28 cellular contexts compared by ENCODE assay signal in genomic region chr15:89640245-89640644, GRCh38. TPM values are rescaled to one million over a fixed set of nuclear protein-coding genes. Genes with fewer than 3 reads are reported as not detected.
DNase-seq lines count a peak whose midpoint lies in the region; ATAC-seq, FAIRE-seq and TF ChIP-seq lines count a peak whose summit lies in the region.
"Had no signal": no experiment of that assay in that cellular context is flagged by ENCODE, and none has a peak within 500 bp of the region (broad histone marks: within the 10 kb centered on the region; RNA-seq: fewer than 3 reads in every experiment).

No MANE protein-coding gene starts in this region.

- BruUV-seq in HepG2 (replicated peaks; lab: Mats Ljungman, UMichigan) = no TSS peak

- no peak overlapping the region for H3K4me2 ChIP-seq in HepG2 (ENCODE audit: low read depth, low read length)
- H3K4me2 ChIP-seq: BLaER1 had no signal

- H3K9ac ChIP-seq in HepG2 (ENCODE audit: insufficient read depth, low read depth, low read length) = no peak overlapping the region
- H3K9ac ChIP-seq: BLaER1 had no signal

- POLR2A ChIA-PET in HepG2 (lab: Yijun Ruan, JAX) = no interaction called here

- H3K36me3 ChIP-seq in HepG2 (replicated peaks in 1 of 2; ENCODE audit: control insufficient read depth in 1 of 2, insufficient read depth in 2 of 2, low read length in 2 of 2) = peaks cover 0 to 2% of the 10 kb centered on the region in 2 experiments; a peak in 1 of 5 replicates
- no peaks in the 10 kb centered on the region for H3K36me3 ChIP-seq in right lobe of liver

- DNase-seq in HepG2 (ENCODE audit: low spot score) = no peak
- no peak for DNase-seq in right lobe of liver
- DNase-seq in islet precursor cell = peak; percentile 17
- peak; percentile 14 for DNase-seq in ureter (ENCODE audit: low spot score)
- no peak for DNase-seq in NCI-H524 treated with DMSO at 0.1 percent for 48 hours (lab: John Stamatoyannopoulos, UW)
- DNase-seq in activated naive CD4-positive, alpha-beta T cell treated with anti-CD3 and anti-CD28 coated beads, Interleukin-2, amount 10 ng/mL, durations not matched to agents 7 days and 5 days = no peak
- DNase-seq: 8988T; ACHN; BE2C; C1 segment of cervical spinal cord; CD4-positive, alpha-beta memory T cell; CD4-positive, CD25-positive, alpha-beta regulatory T cell; CD8-positive, alpha-beta memory T cell; COR-L47; DMS 273 treated with DMSO at 0.1 percent for 48 hours; DMS153; DMS53; DMS79; DND-41; EL; GDM1 had no signal

- ATAC-seq in HepG2 (no peak), right lobe of liver (no peak)
- ATAC-seq: GM12878 had no signal

- no peaks in the 10 kb centered on the region for H4K20me1 ChIP-seq in HepG2 (ENCODE audit: insufficient read depth, low read length)
- H4K20me1 ChIP-seq: BLaER1 had no signal

- intact Hi-C loops in HepG2 (cut with micrococcal nuclease; ENCODE audit: unreplicated experiment) (no loop called here), right lobe of liver (cut with DNase I) (no loop called here)

- no peak for TF ChIP-seq RAD21 in HepG2 (CRISPR knock-in tag; IDR thresholded peaks at IDR 0.05)

- no peak for TF ChIP-seq EP300 in HepG2 (IDR thresholded peaks at IDR 0.05; ENCODE audit: low read depth in 2 of 2, low read length in 2 of 2)
- TF ChIP-seq EP300 in HepG2 (CRISPR knock-in tag; IDR thresholded peaks at IDR 0.05; ENCODE audit: borderline replicate concordance) = no peak

- H3K27ac ChIP-seq in HepG2 (ENCODE audit: extremely low read length, insufficient read depth, low read length) = no peak overlapping the region
- H3K27ac ChIP-seq in right lobe of liver = no peak overlapping the region
- H3K27ac ChIP-seq: BLaER1 had no signal

- H2AFZ ChIP-seq in HepG2 (ENCODE audit: low read length) = no peak overlapping the region

- in situ Hi-C loops in HepG2 (cut with HindIII; ENCODE audit: extremely low pct_ligation_motif_present, low pct_unique_long_range_greater_than_20kb) = no loop called here

- no peak for TF ChIP-seq POLR2A in HepG2 (IDR thresholded peaks at IDR 0.05; ENCODE audit: insufficient read depth in 1 of 2, low read depth in 2 of 2, low read length in 2 of 2)
- no peak for TF ChIP-seq POLR2A in right lobe of liver (IDR thresholded peaks at IDR 0.05)

- H3K9me3 ChIP-seq in HepG2 (ENCODE audit: low read length) (no peaks in the 10 kb centered on the region), right lobe of liver (no peaks in the 10 kb centered on the region)
- H3K9me3 ChIP-seq: BE2C, BLaER1 had no signal

- H3K27me3 Mint-ChIP-seq in activated naive CD4-positive, alpha-beta T cell treated with anti-CD3 and anti-CD28 coated beads, Interleukin-2, amount 10 ng/mL, durations not matched to agents 7 days and 5 days = no peaks in the 10 kb centered on the region
- H3K27me3 Mint-ChIP-seq: CD4-positive, alpha-beta memory T cell; CD4-positive, CD25-positive, alpha-beta regulatory T cell; CD8-positive, alpha-beta memory T cell had no signal

- H3K4me3 ChIP-seq in HepG2 (replicated peaks in 1 of 3; ENCODE audit: insufficient read depth in 1 of 3, low read depth in 2 of 3, low read length in 3 of 3) = no peak overlapping the region
- no peak overlapping the region for H3K4me3 ChIP-seq in right lobe of liver
- H3K4me3 ChIP-seq: BLaER1, GM12878 had no signal

- no peaks in the 10 kb centered on the region for H3K36me3 Mint-ChIP-seq in activated naive CD4-positive, alpha-beta T cell treated with anti-CD3 and anti-CD28 coated beads, Interleukin-2, amount 10 ng/mL, durations not matched to agents 7 days and 5 days
- H3K36me3 Mint-ChIP-seq: CD14-positive monocyte; CD4-positive, alpha-beta memory T cell; CD4-positive, CD25-positive, alpha-beta regulatory T cell; CD8-positive, alpha-beta memory T cell had no signal

- no peak for FAIRE-seq in HepG2 (lab: Jason Lieb, UNC)
- FAIRE-seq: A204.1, GM12878, GM12892, GM18507 had no signal

- H3K79me2 ChIP-seq in HepG2 (ENCODE audit: insufficient read depth, low read length) = no peaks in the 10 kb centered on the region

- peaks cover 5% of the 10 kb centered on the region for H3K9me3 Mint-ChIP-seq in activated naive CD4-positive, alpha-beta T cell treated with anti-CD3 and anti-CD28 coated beads, Interleukin-2, amount 10 ng/mL, durations not matched to agents 7 days and 5 days

- no peak overlapping the region for H3K4me3 Mint-ChIP-seq in activated naive CD4-positive, alpha-beta T cell treated with anti-CD3 and anti-CD28 coated beads, Interleukin-2, amount 10 ng/mL, durations not matched to agents 7 days and 5 days
- H3K4me3 Mint-ChIP-seq: CD14-positive monocyte; CD4-positive, alpha-beta memory T cell; CD4-positive, CD25-positive, alpha-beta regulatory T cell; CD8-positive, alpha-beta memory T cell had no signal

- no peak for TF ChIP-seq CTCF in HepG2 (CRISPR knock-in tag; IDR thresholded peaks at IDR 0.05)
- TF ChIP-seq CTCF in right lobe of liver (IDR thresholded peaks at IDR 0.05) = no peak

- 98% methylated on average over 5 of the region's 5 CpGs for WGBS in HepG2 (ENCODE audit: low lambda C conversion rate)
- WGBS in right lobe of liver (ENCODE audit: insufficient coverage, low coverage, low lambda C conversion rate, missing lambda C conversion rate) = 85% methylated on average over 4 of the region's 5 CpGs

- H3K4me1 Mint-ChIP-seq in activated naive CD4-positive, alpha-beta T cell treated with anti-CD3 and anti-CD28 coated beads, Interleukin-2, amount 10 ng/mL, durations not matched to agents 7 days and 5 days = no peaks in the 10 kb centered on the region
- H3K4me1 Mint-ChIP-seq: CD14-positive monocyte; CD4-positive, alpha-beta memory T cell; CD4-positive, CD25-positive, alpha-beta regulatory T cell; CD8-positive, alpha-beta memory T cell had no signal

- H3K4me1 ChIP-seq in HepG2 (ENCODE audit: insufficient read depth, low read length) = no peaks in the 10 kb centered on the region
- peaks cover 0 to 5% (median 0%) of the 10 kb centered on the region in 4 donors for H3K4me1 ChIP-seq in right lobe of liver
- H3K4me1 ChIP-seq: BE2C, BLaER1 had no signal

- no peaks in the 10 kb centered on the region for H3K27me3 ChIP-seq in HepG2 (ENCODE audit: control insufficient read depth in 1 of 2, insufficient read depth in 2 of 2, low read length in 2 of 2)
- no peaks in the 10 kb centered on the region for H3K27me3 ChIP-seq in right lobe of liver
- H3K27me3 ChIP-seq: BE2C, BLaER1 had no signal

- CTCF ChIA-PET in HepG2 (lab: Yijun Ruan, JAX; ENCODE audit: low intra/inter-chr PET ratio, low total read pairs) = no interaction called here
- CTCF ChIA-PET in activated naive CD4-positive, alpha-beta T cell treated with anti-CD3 and anti-CD28 coated beads, Interleukin-2, amount 10 ng/mL, durations not matched to agents 7 days and 5 days (lab: Charles Lee) = no interaction called here

- H3K27ac Mint-ChIP-seq in activated naive CD4-positive, alpha-beta T cell treated with anti-CD3 and anti-CD28 coated beads, Interleukin-2, amount 10 ng/mL, durations not matched to agents 7 days and 5 days = no peak overlapping the region
- H3K27ac Mint-ChIP-seq: CD4-positive, alpha-beta memory T cell; CD4-positive, CD25-positive, alpha-beta regulatory T cell; CD8-positive, alpha-beta memory T cell had no signal

RNA-seq across cellular contexts. Expression of gene KIF7, which starts 15.0 kb away (rescaled TPM):
- total RNA-seq in HepG2 (2016; rRNA removed; fragmentation: Illumina TruSeq; extraction: Trizol) = 4.4 and 6.2 TPM in 2 replicates
- total RNA-seq in HepG2 (2016; cell fraction: cytosol; rRNA removed; fragmentation: Illumina TruSeq; extraction: Trizol; ENCODE audit: low read depth) = 0.26 and 0.40 TPM in 2 replicates
- total RNA-seq in HepG2 (2016; cell fraction: insoluble cytoplasmic fraction; rRNA removed; fragmentation: Illumina TruSeq; extraction: Trizol) = 3.6 and 6.7 TPM in 2 replicates
- 0.65 and 0.86 TPM in 2 replicates for total RNA-seq in HepG2 (2016; cell fraction: membrane; rRNA removed; fragmentation: Illumina TruSeq; extraction: Trizol)
- total RNA-seq in HepG2 (2016; cell fraction: nucleus; rRNA removed; fragmentation: Illumina TruSeq; extraction: Trizol) = 4.7 and 7.0 TPM in 2 replicates
- polyA plus RNA-seq in HepG2 (2011; rRNA removed) = 1.5 and 2.2 TPM in 2 replicates
- 1.0 and 1.3 TPM in 2 replicates for polyA plus RNA-seq in HepG2 (2011; cell fraction: cytosol; rRNA removed)
- 7.0 and 11.6 TPM in 2 replicates for polyA plus RNA-seq in HepG2 (2011; cell fraction: nucleus; rRNA removed)
- polyA plus RNA-seq in HepG2 (2012) = 1.1 and 1.2 TPM in 2 replicates
- 0.14 and 0.16 TPM in 2 replicates for polyA plus RNA-seq in HepG2 (2016; cell fraction: cytosol; fragmentation: Illumina TruSeq; extraction: Trizol; ENCODE audit: low read depth)
- 3.4 and 4.0 TPM in 2 replicates for polyA plus RNA-seq in HepG2 (2016; cell fraction: insoluble cytoplasmic fraction; fragmentation: Illumina TruSeq; extraction: Trizol; ENCODE audit: low read depth)
- polyA plus RNA-seq in HepG2 (2016; cell fraction: membrane; fragmentation: Illumina TruSeq; extraction: Trizol; ENCODE audit: low read depth) = 0.29 and 0.38 TPM in 2 replicates
- polyA plus RNA-seq in HepG2 (2016; cell fraction: nucleus; fragmentation: Illumina TruSeq; extraction: Trizol; ENCODE audit: insufficient read depth, low read depth) = 12.8 and 16.5 TPM in 2 replicates
- 0.21 and 4.1 TPM in 2 replicates for polyA minus RNA-seq in HepG2 (2011; rRNA and poly(A)+ RNA removed; ENCODE audit: low replicate concordance)
- polyA minus RNA-seq in HepG2 (2011; cell fraction: cytosol; rRNA and poly(A)+ RNA removed) = 0.89 and 1.2 TPM in 2 replicates
- polyA minus RNA-seq in HepG2 (2011; cell fraction: nucleus; rRNA and poly(A)+ RNA removed) = 3.3 and 3.5 TPM in 2 replicates
- under 1 TPM; 0.34 to 0.92 (median 0.48) TPM for total RNA-seq in right lobe of liver
- 11.2 TPM for total RNA-seq in ureter
- total RNA-seq: CD4-positive, alpha-beta memory T cell had no signal
- polyA plus RNA-seq: CD14-positive monocyte; CD4-positive, alpha-beta memory T cell; CD4-positive, CD25-positive, alpha-beta regulatory T cell; CD8-positive, alpha-beta memory T cell had no signal

RNA-seq across cellular contexts. Expression of gene PLIN1, which starts 38.9 kb away (rescaled TPM):
- 0.73 and 1.2 TPM in 2 replicates for total RNA-seq in HepG2 (2016; rRNA removed; fragmentation: Illumina TruSeq; extraction: Trizol)
- 0.71 TPM in 2 replicates for total RNA-seq in HepG2 (2016; cell fraction: cytosol; rRNA removed; fragmentation: Illumina TruSeq; extraction: Trizol; ENCODE audit: low read depth)
- total RNA-seq in HepG2 (2016; cell fraction: insoluble cytoplasmic fraction; rRNA removed; fragmentation: Illumina TruSeq; extraction: Trizol) = 0.65 and 1.4 TPM in 2 replicates
- total RNA-seq in HepG2 (2016; cell fraction: membrane; rRNA removed; fragmentation: Illumina TruSeq; extraction: Trizol) = 0.34 and 0.76 TPM in 2 replicates
- 1.3 TPM in 2 replicates for total RNA-seq in HepG2 (2016; cell fraction: nucleus; rRNA removed; fragmentation: Illumina TruSeq; extraction: Trizol)
- 0.74 and 0.78 TPM in 2 replicates for polyA plus RNA-seq in HepG2 (2011; rRNA removed)
- 0.16 and 0.60 TPM in 2 replicates for polyA plus RNA-seq in HepG2 (2011; cell fraction: cytosol; rRNA removed)
- polyA plus RNA-seq in HepG2 (2011; cell fraction: nucleus; rRNA removed) = 1.6 and 2.1 TPM in 2 replicates
- 0.49 and 0.54 TPM in 2 replicates for polyA plus RNA-seq in HepG2 (2012)
- 1.5 and 1.7 TPM in 2 replicates for polyA plus RNA-seq in HepG2 (2016; cell fraction: cytosol; fragmentation: Illumina TruSeq; extraction: Trizol; ENCODE audit: low read depth)
- 0.97 and 1.0 TPM in 2 replicates for polyA plus RNA-seq in HepG2 (2016; cell fraction: insoluble cytoplasmic fraction; fragmentation: Illumina TruSeq; extraction: Trizol; ENCODE audit: low read depth)
- polyA plus RNA-seq in HepG2 (2016; cell fraction: membrane; fragmentation: Illumina TruSeq; extraction: Trizol; ENCODE audit: low read depth) = 0.22 and 0.55 TPM in 2 replicates
- polyA plus RNA-seq in HepG2 (2016; cell fraction: nucleus; fragmentation: Illumina TruSeq; extraction: Trizol; ENCODE audit: insufficient read depth, low read depth) = 3.1 and 3.5 TPM in 2 replicates
- 0.49 TPM in 1 of 2 replicates, not detected in the other for polyA minus RNA-seq in HepG2 (2011; rRNA and poly(A)+ RNA removed; ENCODE audit: low replicate concordance)
- not detected in 2 replicates for polyA minus RNA-seq in HepG2 (2011; cell fraction: cytosol; rRNA and poly(A)+ RNA removed)
- 0.87 and 1.4 TPM in 2 replicates for polyA minus RNA-seq in HepG2 (2011; cell fraction: nucleus; rRNA and poly(A)+ RNA removed)
- 10 to 100 TPM in 4 of 6 experiments, 1 to 10 TPM in 2; 2.5 to 28.8 (median 18.6) TPM for total RNA-seq in right lobe of liver
- total RNA-seq in ureter = 4.6 TPM
- total RNA-seq: CD4-positive, CD25-positive, alpha-beta regulatory T cell had no signal
- polyA plus RNA-seq: CD14-positive monocyte; CD4-positive, CD25-positive, alpha-beta regulatory T cell; CD8-positive, alpha-beta memory T cell had no signal

RNA-seq across cellular contexts. Expression of gene PEX11A, which starts 50.3 kb away (rescaled TPM):
- total RNA-seq in HepG2 (2016; rRNA removed; fragmentation: Illumina TruSeq; extraction: Trizol) (13.9 and 15.1 TPM in 2 replicates), right lobe of liver (10 to 100 TPM in 5 of 6 experiments, 1 to 10 TPM in 1; 6.9 to 30.9 (median 22.6) TPM), ureter (25.2 TPM)
- 4.7 and 7.4 TPM in 2 replicates for total RNA-seq in HepG2 (2016; cell fraction: cytosol; rRNA removed; fragmentation: Illumina TruSeq; extraction: Trizol; ENCODE audit: low read depth)
- total RNA-seq in HepG2 (2016; cell fraction: insoluble cytoplasmic fraction; rRNA removed; fragmentation: Illumina TruSeq; extraction: Trizol) = 13.4 and 17.5 TPM in 2 replicates
- 13.1 and 13.3 TPM in 2 replicates for total RNA-seq in HepG2 (2016; cell fraction: membrane; rRNA removed; fragmentation: Illumina TruSeq; extraction: Trizol)
- total RNA-seq in HepG2 (2016; cell fraction: nucleus; rRNA removed; fragmentation: Illumina TruSeq; extraction: Trizol) = 10.3 and 14.3 TPM in 2 replicates
- polyA plus RNA-seq in HepG2 (2011; rRNA removed) = 9.9 and 10.2 TPM in 2 replicates
- 6.7 and 8.8 TPM in 2 replicates for polyA plus RNA-seq in HepG2 (2011; cell fraction: cytosol; rRNA removed)
- 3.8 and 4.1 TPM in 2 replicates for polyA plus RNA-seq in HepG2 (2011; cell fraction: nucleus; rRNA removed)
- 7.1 and 12.4 TPM in 2 replicates for polyA plus RNA-seq in HepG2 (2012)
- polyA plus RNA-seq in HepG2 (2016; cell fraction: cytosol; fragmentation: Illumina TruSeq; extraction: Trizol; ENCODE audit: low read depth) = 4.6 and 5.2 TPM in 2 replicates
- polyA plus RNA-seq in HepG2 (2016; cell fraction: insoluble cytoplasmic fraction; fragmentation: Illumina TruSeq; extraction: Trizol; ENCODE audit: low read depth) = 11.8 and 13.2 TPM in 2 replicates
- 7.2 and 9.6 TPM in 2 replicates for polyA plus RNA-seq in HepG2 (2016; cell fraction: membrane; fragmentation: Illumina TruSeq; extraction: Trizol; ENCODE audit: low read depth)
- 20.5 and 22.2 TPM in 2 replicates for polyA plus RNA-seq in HepG2 (2016; cell fraction: nucleus; fragmentation: Illumina TruSeq; extraction: Trizol; ENCODE audit: insufficient read depth, low read depth)
- polyA minus RNA-seq in HepG2 (2011; rRNA and poly(A)+ RNA removed; ENCODE audit: low replicate concordance) = 11.1 and 11.3 TPM in 2 replicates
- polyA minus RNA-seq in HepG2 (2011; cell fraction: cytosol; rRNA and poly(A)+ RNA removed) = 6.5 and 7.1 TPM in 2 replicates
- 4.8 and 7.3 TPM in 2 replicates for polyA minus RNA-seq in HepG2 (2011; cell fraction: nucleus; rRNA and poly(A)+ RNA removed)

RNA-seq across cellular contexts. Expression of gene WDR93, which starts 50.4 kb away (rescaled TPM):
- total RNA-seq in HepG2 (2016; rRNA removed; fragmentation: Illumina TruSeq; extraction: Trizol) (not detected in 2 replicates), right lobe of liver (not detected), ureter (0.68 TPM)
- total RNA-seq in HepG2 (2016; cell fraction: cytosol; rRNA removed; fragmentation: Illumina TruSeq; extraction: Trizol; ENCODE audit: low read depth) = not detected in 2 replicates
- total RNA-seq in HepG2 (2016; cell fraction: insoluble cytoplasmic fraction; rRNA removed; fragmentation: Illumina TruSeq; extraction: Trizol) = 0.06 TPM in 1 of 2 replicates, not detected in the other
- not detected in 2 replicates for total RNA-seq in HepG2 (2016; cell fraction: membrane; rRNA removed; fragmentation: Illumina TruSeq; extraction: Trizol)
- total RNA-seq in HepG2 (2016; cell fraction: nucleus; rRNA removed; fragmentation: Illumina TruSeq; extraction: Trizol) = not detected in 2 replicates
- 0.07 and 0.08 TPM in 2 replicates for polyA plus RNA-seq in HepG2 (2011; rRNA removed)
- polyA plus RNA-seq in HepG2 (2011; cell fraction: cytosol; rRNA removed) = 0.03 and 0.05 TPM in 2 replicates
- not detected in 2 replicates for polyA plus RNA-seq in HepG2 (2011; cell fraction: nucleus; rRNA removed)
- not detected in 2 replicates for polyA plus RNA-seq in HepG2 (2012)
- not detected in 2 replicates for polyA plus RNA-seq in HepG2 (2016; cell fraction: cytosol; fragmentation: Illumina TruSeq; extraction: Trizol; ENCODE audit: low read depth)
- not detected in 2 replicates for polyA plus RNA-seq in HepG2 (2016; cell fraction: insoluble cytoplasmic fraction; fragmentation: Illumina TruSeq; extraction: Trizol; ENCODE audit: low read depth)
- not detected in 2 replicates for polyA plus RNA-seq in HepG2 (2016; cell fraction: membrane; fragmentation: Illumina TruSeq; extraction: Trizol; ENCODE audit: low read depth)
- not detected in 2 replicates for polyA plus RNA-seq in HepG2 (2016; cell fraction: nucleus; fragmentation: Illumina TruSeq; extraction: Trizol; ENCODE audit: insufficient read depth, low read depth)
- polyA minus RNA-seq in HepG2 (2011; rRNA and poly(A)+ RNA removed; ENCODE audit: low replicate concordance) = 0.14 TPM in 1 of 2 replicates, not detected in the other
- polyA minus RNA-seq in HepG2 (2011; cell fraction: cytosol; rRNA and poly(A)+ RNA removed) = not detected in 2 replicates
- polyA minus RNA-seq in HepG2 (2011; cell fraction: nucleus; rRNA and poly(A)+ RNA removed) = not detected in 2 replicates
- total RNA-seq: A673; CD4-positive, alpha-beta memory T cell; CD4-positive, CD25-positive, alpha-beta regulatory T cell; CD8-positive, alpha-beta memory T cell; GM12878 had no signal
- polyA plus RNA-seq: CD14-positive monocyte; CD4-positive, alpha-beta memory T cell; CD4-positive, CD25-positive, alpha-beta regulatory T cell; GM12878 had no signal

Comparison
In these comparisons a context has a peak if more than half of its experiments do, and no peak if none do; other contexts are left out.
1. DNase-seq: peak in islet precursor cell (single experiment) and ureter (single experiment); none in HepG2 (single experiment), right lobe of liver (0 of 3), NCI-H524 treated with DMSO at 0.1 percent for 48 hours (single experiment) and activated naive CD4-positive, alpha-beta T cell treated with anti-CD3 and anti-CD28 coated beads, Interleukin-2, amount 10 ng/mL, durations not matched to agents 7 days and 5 days (single experiment).